Comparison of ENCODE assay signal across 2 cellular contexts in genomic region chr19:47227347-47228167, GRCh38.
TF ChIP-seq lines count a peak whose summit lies in the region.

No MANE protein-coding gene starts in this region.

TF ChIP-seq in A549, 52 proteins besides CTCF, POLR2A, EP300 and RAD21 (continued from another document and continues in another):
- TF ChIP-seq, protein P1, sequence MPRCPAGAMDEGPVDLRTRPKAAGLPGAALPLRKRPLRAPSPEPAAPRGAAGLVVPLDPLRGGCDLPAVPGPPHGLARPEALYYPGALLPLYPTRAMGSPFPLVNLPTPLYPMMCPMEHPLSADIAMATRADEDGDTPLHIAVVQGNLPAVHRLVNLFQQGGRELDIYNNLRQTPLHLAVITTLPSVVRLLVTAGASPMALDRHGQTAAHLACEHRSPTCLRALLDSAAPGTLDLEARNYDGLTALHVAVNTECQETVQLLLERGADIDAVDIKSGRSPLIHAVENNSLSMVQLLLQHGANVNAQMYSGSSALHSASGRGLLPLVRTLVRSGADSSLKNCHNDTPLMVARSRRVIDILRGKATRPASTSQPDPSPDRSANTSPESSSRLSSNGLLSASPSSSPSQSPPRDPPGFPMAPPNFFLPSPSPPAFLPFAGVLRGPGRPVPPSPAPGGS (IDR thresholded peaks at IDR 0.05) = 0 out of 3 replicates have a peak, but pooled peaks have one; percentile 57
- TF ChIP-seq HOXA7 (CRISPR knock-in tag; IDR thresholded peaks at IDR 0.05) = 0 out of 2 replicates have a peak, but pooled peaks have one; percentile 70
- peak; percentile 12; the same call in 1 of the 2 replicates for TF ChIP-seq ESRRA (IDR thresholded peaks at IDR 0.05; ENCODE audit: borderline replicate concordance, low read length)
- TF ChIP-seq ZNF302 (CRISPR knock-in tag; IDR thresholded peaks at IDR 0.05) = no peak
- TF ChIP-seq BHLHE40 (IDR thresholded peaks at IDR 0.05; ENCODE audit: low read depth, low read length) = peak; percentile 7; the same call in 1 of the 2 replicates
- TF ChIP-seq E2F6 (IDR thresholded peaks at IDR 0.05; ENCODE audit: borderline replicate concordance, low read depth) = 0 out of 2 replicates have a peak, but pooled peaks have one; percentile 32
- TF ChIP-seq HDAC2 (IDR thresholded peaks at IDR 0.05) = peak; percentile 93
- peak; percentile 73 for TF ChIP-seq MYC (IDR thresholded peaks at IDR 0.05; ENCODE audit: borderline replicate concordance, low read length)
- TF ChIP-seq HES2 (IDR thresholded peaks at IDR 0.05) = 0 out of 2 replicates have a peak, but pooled peaks have one; percentile 33
- TF ChIP-seq CBX8 (IDR thresholded peaks at IDR 0.05) = no peak
- no peak for TF ChIP-seq CBX2 (IDR thresholded peaks at IDR 0.05; ENCODE audit: borderline replicate concordance, low read depth)
- peak; percentile 90; the same call in 1 of the 2 replicates for TF ChIP-seq TFCP2L1 (CRISPR knock-in tag; IDR thresholded peaks at IDR 0.05)
- TF ChIP-seq TP53 (CRISPR knock-in tag; IDR thresholded peaks at IDR 0.05) = no peak
- peak; percentile 16 for TF ChIP-seq ZFP36 (IDR thresholded peaks at IDR 0.05; ENCODE audit: borderline replicate concordance, partially characterized antibody)
- no peak for TF ChIP-seq JUNB (IDR thresholded peaks at IDR 0.05)
- peak; percentile 83 for TF ChIP-seq MAX (IDR thresholded peaks at IDR 0.05)
- no peak for TF ChIP-seq NPAS2 (CRISPR knock-in tag; IDR thresholded peaks at IDR 0.05; ENCODE audit: borderline replicate concordance)
- 0 out of 2 replicates have a peak, but pooled peaks have one; percentile 26 for TF ChIP-seq EHF (CRISPR knock-in tag; IDR thresholded peaks at IDR 0.05)
- no peak for TF ChIP-seq HOXB13 (CRISPR knock-in tag; IDR thresholded peaks at IDR 0.05; ENCODE audit: low read depth)
- TF ChIP-seq ZC3H11A (IDR thresholded peaks at IDR 0.05) = no peak
- TF ChIP-seq, protein P2, sequence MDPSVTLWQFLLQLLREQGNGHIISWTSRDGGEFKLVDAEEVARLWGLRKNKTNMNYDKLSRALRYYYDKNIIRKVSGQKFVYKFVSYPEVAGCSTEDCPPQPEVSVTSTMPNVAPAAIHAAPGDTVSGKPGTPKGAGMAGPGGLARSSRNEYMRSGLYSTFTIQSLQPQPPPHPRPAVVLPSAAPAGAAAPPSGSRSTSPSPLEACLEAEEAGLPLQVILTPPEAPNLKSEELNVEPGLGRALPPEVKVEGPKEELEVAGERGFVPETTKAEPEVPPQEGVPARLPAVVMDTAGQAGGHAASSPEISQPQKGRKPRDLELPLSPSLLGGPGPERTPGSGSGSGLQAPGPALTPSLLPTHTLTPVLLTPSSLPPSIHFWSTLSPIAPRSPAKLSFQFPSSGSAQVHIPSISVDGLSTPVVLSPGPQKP (IDR thresholded peaks at IDR 0.05; ENCODE audit: low read depth, low read length) = no peak
- peak; percentile 85 to 88; a peak in 4 of 5 replicates for TF ChIP-seq JUN (IDR thresholded peaks at IDR 0.05)
- TF ChIP-seq PHF8 (IDR thresholded peaks at IDR 0.05; ENCODE audit: borderline replicate concordance, low read depth) = no peak
- TF ChIP-seq, protein P3, sequence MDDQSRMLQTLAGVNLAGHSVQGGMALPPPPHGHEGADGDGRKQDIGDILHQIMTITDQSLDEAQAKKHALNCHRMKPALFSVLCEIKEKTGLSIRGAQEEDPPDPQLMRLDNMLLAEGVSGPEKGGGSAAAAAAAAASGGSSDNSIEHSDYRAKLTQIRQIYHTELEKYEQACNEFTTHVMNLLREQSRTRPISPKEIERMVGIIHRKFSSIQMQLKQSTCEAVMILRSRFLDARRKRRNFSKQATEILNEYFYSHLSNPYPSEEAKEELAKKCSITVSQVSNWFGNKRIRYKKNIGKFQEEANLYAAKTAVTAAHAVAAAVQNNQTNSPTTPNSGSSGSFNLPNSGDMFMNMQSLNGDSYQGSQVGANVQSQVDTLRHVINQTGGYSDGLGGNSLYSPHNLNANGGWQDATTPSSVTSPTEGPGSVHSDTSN (IDR thresholded peaks at IDR 0.05) = peak; percentile 76
- peak; percentile 94; the same call in 1 of the 2 replicates for TF ChIP-seq RCOR1 (IDR thresholded peaks at IDR 0.05; ENCODE audit: low read depth, low read length)
- peak; percentile 98 for TF ChIP-seq KDM1A (IDR thresholded peaks at IDR 0.05; ENCODE audit: low read depth)
- no peak for TF ChIP-seq FOXS1 (CRISPR knock-in tag; IDR thresholded peaks at IDR 0.05)
- no peak for TF ChIP-seq CHD2 (IDR thresholded peaks at IDR 0.05; ENCODE audit: low read length, partially characterized antibody)
- peak; percentile 85 for TF ChIP-seq RARB (CRISPR knock-in tag; IDR thresholded peaks at IDR 0.05)
- TF ChIP-seq MAFK (IDR thresholded peaks at IDR 0.05; ENCODE audit: partially characterized antibody) = no peak
- peak; percentile 94 for TF ChIP-seq MAZ (IDR thresholded peaks at IDR 0.05; ENCODE audit: borderline replicate concordance, low read depth, low read length)
- TF ChIP-seq NFE2L2 (conservative IDR thresholded peaks at IDR 0.05; ENCODE audit: low read length) = no peak

TF ChIP-seq in WTC11, 78 proteins besides CTCF, POLR2A, EP300 and RAD21 (continued from another document and continues in another):
- no peak for TF ChIP-seq PRDM15 (CRISPR knock-in tag; IDR thresholded peaks at IDR 0.05)
- TF ChIP-seq ZNF532 (CRISPR knock-in tag; IDR thresholded peaks at IDR 0.05; ENCODE audit: borderline replicate concordance) = no peak
- TF ChIP-seq MAX (CRISPR knock-in tag; IDR thresholded peaks at IDR 0.05) = peak; percentile 59; the same call in 1 of the 2 replicates
- TF ChIP-seq GTF2I (CRISPR knock-in tag; conservative IDR thresholded peaks at IDR 0.05) = peak; percentile 100
- TF ChIP-seq ZNF219 (CRISPR knock-in tag; IDR thresholded peaks at IDR 0.05; ENCODE audit: borderline replicate concordance) = no peak
- TF ChIP-seq ZSCAN18 (CRISPR knock-in tag; IDR thresholded peaks at IDR 0.05) = peak; percentile 70; the same call in 1 of the 2 replicates
- TF ChIP-seq IRF2 (CRISPR knock-in tag; IDR thresholded peaks at IDR 0.05; ENCODE audit: borderline replicate concordance, low read depth) = no peak
- TF ChIP-seq, protein P4, sequence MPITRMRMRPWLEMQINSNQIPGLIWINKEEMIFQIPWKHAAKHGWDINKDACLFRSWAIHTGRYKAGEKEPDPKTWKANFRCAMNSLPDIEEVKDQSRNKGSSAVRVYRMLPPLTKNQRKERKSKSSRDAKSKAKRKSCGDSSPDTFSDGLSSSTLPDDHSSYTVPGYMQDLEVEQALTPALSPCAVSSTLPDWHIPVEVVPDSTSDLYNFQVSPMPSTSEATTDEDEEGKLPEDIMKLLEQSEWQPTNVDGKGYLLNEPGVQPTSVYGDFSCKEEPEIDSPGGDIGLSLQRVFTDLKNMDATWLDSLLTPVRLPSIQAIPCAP (CRISPR knock-in tag; IDR thresholded peaks at IDR 0.05) = no peak
- no peak for TF ChIP-seq JAZF1 (CRISPR knock-in tag; IDR thresholded peaks at IDR 0.05)
- TF ChIP-seq, protein P5, sequence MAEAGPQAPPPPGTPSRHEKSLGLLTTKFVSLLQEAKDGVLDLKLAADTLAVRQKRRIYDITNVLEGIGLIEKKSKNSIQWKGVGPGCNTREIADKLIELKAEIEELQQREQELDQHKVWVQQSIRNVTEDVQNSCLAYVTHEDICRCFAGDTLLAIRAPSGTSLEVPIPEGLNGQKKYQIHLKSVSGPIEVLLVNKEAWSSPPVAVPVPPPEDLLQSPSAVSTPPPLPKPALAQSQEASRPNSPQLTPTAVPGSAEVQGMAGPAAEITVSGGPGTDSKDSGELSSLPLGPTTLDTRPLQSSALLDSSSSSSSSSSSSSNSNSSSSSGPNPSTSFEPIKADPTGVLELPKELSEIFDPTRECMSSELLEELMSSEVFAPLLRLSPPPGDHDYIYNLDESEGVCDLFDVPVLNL (CRISPR knock-in tag; IDR thresholded peaks at IDR 0.05; ENCODE audit: borderline replicate concordance, low read depth) = no peak
- TF ChIP-seq KAT7 (CRISPR knock-in tag; IDR thresholded peaks at IDR 0.05; ENCODE audit: borderline replicate concordance) = no peak
- no peak for TF ChIP-seq USF1 (CRISPR knock-in tag; IDR thresholded peaks at IDR 0.05)
- no peak for TF ChIP-seq NR3C1 (CRISPR knock-in tag; conservative IDR thresholded peaks at IDR 0.05; ENCODE audit: low read depth)
- TF ChIP-seq ZBTB21 (CRISPR knock-in tag; IDR thresholded peaks at IDR 0.05; ENCODE audit: borderline replicate concordance) = no peak
- TF ChIP-seq OVOL2 (CRISPR knock-in tag; IDR thresholded peaks at IDR 0.05; ENCODE audit: borderline replicate concordance) = no peak
- TF ChIP-seq GABPB1 (CRISPR knock-in tag; IDR thresholded peaks at IDR 0.05) = no peak
- no peak for TF ChIP-seq ZNF232 (CRISPR knock-in tag; IDR thresholded peaks at IDR 0.05)
- no peak for TF ChIP-seq JUN (CRISPR knock-in tag; IDR thresholded peaks at IDR 0.05)
- TF ChIP-seq ZNF671 (CRISPR knock-in tag; IDR thresholded peaks at IDR 0.05) = 0 out of 2 replicates have a peak, but pooled peaks have one; percentile 32
- TF ChIP-seq FOXK1 (CRISPR knock-in tag; IDR thresholded peaks at IDR 0.05) = peak; percentile 84
- TF ChIP-seq FOXJ3 (CRISPR knock-in tag; IDR thresholded peaks at IDR 0.05; ENCODE audit: borderline replicate concordance) = no peak
- 0 out of 2 replicates have a peak, but pooled peaks have one; percentile 43 for TF ChIP-seq NFE2L1 (CRISPR knock-in tag; IDR thresholded peaks at IDR 0.05)
- TF ChIP-seq GRHL2 (CRISPR knock-in tag; IDR thresholded peaks at IDR 0.05; ENCODE audit: insufficient replicate concordance, severe bottlenecking) = no peak
- peak; percentile 77 for TF ChIP-seq SP1 (CRISPR knock-in tag; conservative IDR thresholded peaks at IDR 0.05)
- TF ChIP-seq ATF3 (CRISPR knock-in tag; conservative IDR thresholded peaks at IDR 0.05) = no peak
- no peak for TF ChIP-seq ATF1 (CRISPR knock-in tag; IDR thresholded peaks at IDR 0.05)
- no peak; the same call in 1 of the 2 replicates for TF ChIP-seq CREB1 (CRISPR knock-in tag; IDR thresholded peaks at IDR 0.05)
- TF ChIP-seq ZNF263 (CRISPR knock-in tag; IDR thresholded peaks at IDR 0.05; ENCODE audit: low read depth) = peak; percentile 73; the same call in 1 of the 2 replicates
